Comparison of ENCODE assay signal across 12 cellular contexts in the genomic region with DNA sequence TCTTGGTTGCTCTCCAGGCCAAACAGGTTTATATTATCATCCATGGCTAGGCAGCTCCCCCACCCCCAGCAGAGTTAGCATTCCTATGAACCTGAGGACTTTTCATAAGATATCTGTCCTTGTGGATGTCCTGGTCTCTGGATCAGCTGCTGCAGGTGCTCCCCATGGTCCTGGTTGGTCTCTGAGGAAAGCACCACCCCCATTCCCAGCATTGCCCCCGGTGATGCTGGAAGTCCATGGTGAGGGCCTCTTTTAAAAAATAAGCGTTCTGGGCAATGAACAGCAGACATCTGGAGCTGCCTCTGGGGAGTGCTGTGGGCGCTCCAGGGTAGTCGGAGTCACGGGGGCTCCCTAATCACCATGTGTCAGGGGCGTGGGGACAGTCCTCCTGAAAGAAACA. TPM values are rescaled to one million over a fixed set of nuclear protein-coding genes. Genes with fewer than 3 reads are reported as not detected.
"Had no signal": no experiment of that assay in that cellular context is flagged by ENCODE, and none has a peak within 500 bp of the region (broad histone marks: within the 10 kb centered on the region; RNA-seq: fewer than 3 reads in every experiment).

No MANE protein-coding gene starts in this region.

- H3K4me3 Mint-ChIP-seq: natural killer cell treated with Interleukin-12 subunit alpha and Interleukin-12 subunit beta and Interleukin-15 and Interleukin-18, amount 100 ng/mL, for 72 hours; stimulated activated naive CD8-positive, alpha-beta T cell treated with anti-CD3 and anti-CD28 coated beads, Interleukin-15, amount 100 ng/mL, for 72 hours; T-helper 2 cell treated with Interferon-gamma antibody and Interleukin-4, amounts not matched to agents 5 μg/mL and 100 μg/mL, for 36 hours had no signal

- H3K9me3 Mint-ChIP-seq: natural killer cell treated with Interleukin-12 subunit alpha and Interleukin-12 subunit beta and Interleukin-15 and Interleukin-18, amount 100 ng/mL, for 72 hours; stimulated activated naive CD8-positive, alpha-beta T cell treated with anti-CD3 and anti-CD28 coated beads, Interleukin-15, amount 100 ng/mL, for 72 hours; T-helper 2 cell treated with Interferon-gamma antibody and Interleukin-4, amounts not matched to agents 5 μg/mL and 100 μg/mL, for 36 hours had no signal

- H3K27me3 ChIP-seq: cardiac muscle cell, thyroid gland had no signal

- H3K9me3 ChIP-seq: thyroid gland had no signal

- H3K4me1 Mint-ChIP-seq: stimulated activated naive CD8-positive, alpha-beta T cell treated with anti-CD3 and anti-CD28 coated beads, Interleukin-15, amount 100 ng/mL, for 72 hours had no signal

- H3K27me3 Mint-ChIP-seq: natural killer cell treated with Interleukin-12 subunit alpha and Interleukin-12 subunit beta and Interleukin-15 and Interleukin-18, amount 100 ng/mL, for 72 hours; stimulated activated naive CD8-positive, alpha-beta T cell treated with anti-CD3 and anti-CD28 coated beads, Interleukin-15, amount 100 ng/mL, for 72 hours had no signal

- H3K36me3 Mint-ChIP-seq: natural killer cell treated with Interleukin-12 subunit alpha and Interleukin-12 subunit beta and Interleukin-15 and Interleukin-18, amount 100 ng/mL, for 72 hours had no signal

- ATAC-seq: activated CD4-positive, CD25-positive, alpha-beta regulatory T cell treated with anti-CD3 and anti-CD28 coated beads, Interleukin-2, amount 50 U/mL, for 24 hours; natural killer cell treated with Interleukin-12 subunit alpha and Interleukin-12 subunit beta and Interleukin-15 and Interleukin-18, amount 100 ng/mL, for 72 hours; stimulated activated naive CD8-positive, alpha-beta T cell treated with anti-CD3 and anti-CD28 coated beads, Interleukin-15, amount 100 ng/mL, for 72 hours had no signal

- H3K27ac Mint-ChIP-seq: natural killer cell treated with Interleukin-12 subunit alpha and Interleukin-12 subunit beta and Interleukin-15 and Interleukin-18, amount 100 ng/mL, for 72 hours; stimulated activated naive CD8-positive, alpha-beta T cell treated with anti-CD3 and anti-CD28 coated beads, Interleukin-15, amount 100 ng/mL, for 72 hours; T-helper 2 cell treated with Interferon-gamma antibody and Interleukin-4, amounts not matched to agents 5 μg/mL and 100 μg/mL, for 36 hours had no signal

- DNase-seq: erythroblast; kidney glomerular epithelial cell; mammary epithelial cell; SIG-M5; stimulated activated CD4-positive, alpha-beta T cell treated with anti-CD3 and anti-CD28 coated beads, Interleukin-15, amount 100 ng/mL, for 24 hours; stimulated activated CD4-positive, alpha-beta T cell treated with anti-CD3 and anti-CD28 coated beads, Interleukin-4, amount 100 ng/mL, for 24 hours; stimulated activated naive CD8-positive, alpha-beta T cell treated with anti-CD3 and anti-CD28 coated beads, Interleukin-15, amount 100 ng/mL, for 72 hours; thyroid gland had no signal

- H3K27ac ChIP-seq: cardiac muscle cell had no signal

- H3K4me3 ChIP-seq: cardiac muscle cell, thyroid gland had no signal

- H3K36me3 ChIP-seq: cardiac muscle cell, thyroid gland had no signal

RNA-seq across cellular contexts. Expression of gene DKK3, which starts 26.6 kb away (rescaled TPM):
- total RNA-seq: natural killer cell treated with Interleukin-12 subunit alpha and Interleukin-12 subunit beta and Interleukin-15 and Interleukin-18, amount 100 ng/mL, for 72 hours had no signal
